ENCODE assay signal across 3 cellular contexts in genomic region chr12:17829813-17830212, GRCh38.
TF ChIP-seq lines count a peak whose summit lies in the region.

No MANE protein-coding gene starts in this region.

TF ChIP-seq in GM23338, 12 proteins besides CTCF, POLR2A, EP300 and RAD21 (continued from another document and continues in another):
- no peak for TF ChIP-seq ETS1 (IDR thresholded peaks at IDR 0.05)
- TF ChIP-seq ZNF462 (CRISPR knock-in tag; IDR thresholded peaks at IDR 0.05) = no peak
- TF ChIP-seq CREB1 (CRISPR knock-in tag; IDR thresholded peaks at IDR 0.05; ENCODE audit: low read depth) = no peak
- TF ChIP-seq NANOG (IDR thresholded peaks at IDR 0.05; ENCODE audit: borderline replicate concordance) = no peak

TF ChIP-seq in WTC11, 78 proteins besides CTCF, POLR2A, EP300 and RAD21 (continued from another document):
- TF ChIP-seq FOXP4 (CRISPR knock-in tag; IDR thresholded peaks at IDR 0.05) (no peak), PRRX2 (CRISPR knock-in tag; IDR thresholded peaks at IDR 0.05) (no peak), ZNF317 (CRISPR knock-in tag; IDR thresholded peaks at IDR 0.05; ENCODE audit: borderline replicate concordance, low read depth) (no peak), TEAD1 (CRISPR knock-in tag; IDR thresholded peaks at IDR 0.05) (no peak), FOXK1 (CRISPR knock-in tag; IDR thresholded peaks at IDR 0.05) (no peak), MXD4 (CRISPR knock-in tag; IDR thresholded peaks at IDR 0.05; ENCODE audit: borderline replicate concordance) (no peak), NFE2L1 (CRISPR knock-in tag; IDR thresholded peaks at IDR 0.05) (no peak), E2F1 (CRISPR knock-in tag; IDR thresholded peaks at IDR 0.05) (no peak), ZSCAN18 (CRISPR knock-in tag; IDR thresholded peaks at IDR 0.05) (no peak), EMX1 (CRISPR knock-in tag; IDR thresholded peaks at IDR 0.05) (no peak), JUN (CRISPR knock-in tag; IDR thresholded peaks at IDR 0.05) (no peak), IRF2 (CRISPR knock-in tag; IDR thresholded peaks at IDR 0.05; ENCODE audit: borderline replicate concordance, low read depth) (no peak), HMGA2 (CRISPR knock-in tag; IDR thresholded peaks at IDR 0.05) (no peak)
- TF ChIP-seq, protein P1, sequence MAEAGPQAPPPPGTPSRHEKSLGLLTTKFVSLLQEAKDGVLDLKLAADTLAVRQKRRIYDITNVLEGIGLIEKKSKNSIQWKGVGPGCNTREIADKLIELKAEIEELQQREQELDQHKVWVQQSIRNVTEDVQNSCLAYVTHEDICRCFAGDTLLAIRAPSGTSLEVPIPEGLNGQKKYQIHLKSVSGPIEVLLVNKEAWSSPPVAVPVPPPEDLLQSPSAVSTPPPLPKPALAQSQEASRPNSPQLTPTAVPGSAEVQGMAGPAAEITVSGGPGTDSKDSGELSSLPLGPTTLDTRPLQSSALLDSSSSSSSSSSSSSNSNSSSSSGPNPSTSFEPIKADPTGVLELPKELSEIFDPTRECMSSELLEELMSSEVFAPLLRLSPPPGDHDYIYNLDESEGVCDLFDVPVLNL (CRISPR knock-in tag; IDR thresholded peaks at IDR 0.05; ENCODE audit: borderline replicate concordance, low read depth) = no peak
- TF ChIP-seq, protein P2, sequence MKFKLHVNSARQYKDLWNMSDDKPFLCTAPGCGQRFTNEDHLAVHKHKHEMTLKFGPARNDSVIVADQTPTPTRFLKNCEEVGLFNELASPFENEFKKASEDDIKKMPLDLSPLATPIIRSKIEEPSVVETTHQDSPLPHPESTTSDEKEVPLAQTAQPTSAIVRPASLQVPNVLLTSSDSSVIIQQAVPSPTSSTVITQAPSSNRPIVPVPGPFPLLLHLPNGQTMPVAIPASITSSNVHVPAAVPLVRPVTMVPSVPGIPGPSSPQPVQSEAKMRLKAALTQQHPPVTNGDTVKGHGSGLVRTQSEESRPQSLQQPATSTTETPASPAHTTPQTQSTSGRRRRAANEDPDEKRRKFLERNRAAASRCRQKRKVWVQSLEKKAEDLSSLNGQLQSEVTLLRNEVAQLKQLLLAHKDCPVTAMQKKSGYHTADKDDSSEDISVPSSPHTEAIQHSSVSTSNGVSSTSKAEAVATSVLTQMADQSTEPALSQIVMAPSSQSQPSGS (CRISPR knock-in tag; IDR thresholded peaks at IDR 0.05; ENCODE audit: borderline replicate concordance, low read depth) = no peak
- TF ChIP-seq, protein P3, sequence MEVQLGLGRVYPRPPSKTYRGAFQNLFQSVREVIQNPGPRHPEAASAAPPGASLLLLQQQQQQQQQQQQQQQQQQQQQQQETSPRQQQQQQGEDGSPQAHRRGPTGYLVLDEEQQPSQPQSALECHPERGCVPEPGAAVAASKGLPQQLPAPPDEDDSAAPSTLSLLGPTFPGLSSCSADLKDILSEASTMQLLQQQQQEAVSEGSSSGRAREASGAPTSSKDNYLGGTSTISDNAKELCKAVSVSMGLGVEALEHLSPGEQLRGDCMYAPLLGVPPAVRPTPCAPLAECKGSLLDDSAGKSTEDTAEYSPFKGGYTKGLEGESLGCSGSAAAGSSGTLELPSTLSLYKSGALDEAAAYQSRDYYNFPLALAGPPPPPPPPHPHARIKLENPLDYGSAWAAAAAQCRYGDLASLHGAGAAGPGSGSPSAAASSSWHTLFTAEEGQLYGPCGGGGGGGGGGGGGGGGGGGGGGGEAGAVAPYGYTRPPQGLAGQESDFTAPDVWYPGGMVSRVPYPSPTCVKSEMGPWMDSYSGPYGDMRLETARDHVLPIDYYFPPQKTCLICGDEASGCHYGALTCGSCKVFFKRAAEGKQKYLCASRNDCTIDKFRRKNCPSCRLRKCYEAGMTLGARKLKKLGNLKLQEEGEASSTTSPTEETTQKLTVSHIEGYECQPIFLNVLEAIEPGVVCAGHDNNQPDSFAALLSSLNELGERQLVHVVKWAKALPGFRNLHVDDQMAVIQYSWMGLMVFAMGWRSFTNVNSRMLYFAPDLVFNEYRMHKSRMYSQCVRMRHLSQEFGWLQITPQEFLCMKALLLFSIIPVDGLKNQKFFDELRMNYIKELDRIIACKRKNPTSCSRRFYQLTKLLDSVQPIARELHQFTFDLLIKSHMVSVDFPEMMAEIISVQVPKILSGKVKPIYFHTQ (CRISPR knock-in tag; IDR thresholded peaks at IDR 0.05) = no peak

TF ChIP-seq in HepG2, 621 proteins besides CTCF, POLR2A, EP300 and RAD21:
- TF ChIP-seq, protein P4, sequence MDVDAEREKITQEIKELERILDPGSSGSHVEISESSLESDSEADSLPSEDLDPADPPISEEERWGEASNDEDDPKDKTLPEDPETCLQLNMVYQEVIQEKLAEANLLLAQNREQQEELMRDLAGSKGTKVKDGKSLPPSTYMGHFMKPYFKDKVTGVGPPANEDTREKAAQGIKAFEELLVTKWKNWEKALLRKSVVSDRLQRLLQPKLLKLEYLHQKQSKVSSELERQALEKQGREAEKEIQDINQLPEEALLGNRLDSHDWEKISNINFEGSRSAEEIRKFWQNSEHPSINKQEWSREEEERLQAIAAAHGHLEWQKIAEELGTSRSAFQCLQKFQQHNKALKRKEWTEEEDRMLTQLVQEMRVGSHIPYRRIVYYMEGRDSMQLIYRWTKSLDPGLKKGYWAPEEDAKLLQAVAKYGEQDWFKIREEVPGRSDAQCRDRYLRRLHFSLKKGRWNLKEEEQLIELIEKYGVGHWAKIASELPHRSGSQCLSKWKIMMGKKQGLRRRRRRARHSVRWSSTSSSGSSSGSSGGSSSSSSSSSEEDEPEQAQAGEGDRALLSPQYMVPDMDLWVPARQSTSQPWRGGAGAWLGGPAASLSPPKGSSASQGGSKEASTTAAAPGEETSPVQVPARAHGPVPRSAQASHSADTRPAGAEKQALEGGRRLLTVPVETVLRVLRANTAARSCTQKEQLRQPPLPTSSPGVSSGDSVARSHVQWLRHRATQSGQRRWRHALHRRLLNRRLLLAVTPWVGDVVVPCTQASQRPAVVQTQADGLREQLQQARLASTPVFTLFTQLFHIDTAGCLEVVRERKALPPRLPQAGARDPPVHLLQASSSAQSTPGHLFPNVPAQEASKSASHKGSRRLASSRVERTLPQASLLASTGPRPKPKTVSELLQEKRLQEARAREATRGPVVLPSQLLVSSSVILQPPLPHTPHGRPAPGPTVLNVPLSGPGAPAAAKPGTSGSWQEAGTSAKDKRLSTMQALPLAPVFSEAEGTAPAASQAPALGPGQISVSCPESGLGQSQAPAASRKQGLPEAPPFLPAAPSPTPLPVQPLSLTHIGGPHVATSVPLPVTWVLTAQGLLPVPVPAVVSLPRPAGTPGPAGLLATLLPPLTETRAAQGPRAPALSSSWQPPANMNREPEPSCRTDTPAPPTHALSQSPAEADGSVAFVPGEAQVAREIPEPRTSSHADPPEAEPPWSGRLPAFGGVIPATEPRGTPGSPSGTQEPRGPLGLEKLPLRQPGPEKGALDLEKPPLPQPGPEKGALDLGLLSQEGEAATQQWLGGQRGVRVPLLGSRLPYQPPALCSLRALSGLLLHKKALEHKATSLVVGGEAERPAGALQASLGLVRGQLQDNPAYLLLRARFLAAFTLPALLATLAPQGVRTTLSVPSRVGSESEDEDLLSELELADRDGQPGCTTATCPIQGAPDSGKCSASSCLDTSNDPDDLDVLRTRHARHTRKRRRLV (CRISPR knock-in tag; IDR thresholded peaks at IDR 0.05) = no peak
- TF ChIP-seq ARID2 (CRISPR knock-in tag; IDR thresholded peaks at IDR 0.05; ENCODE audit: borderline replicate concordance) (no peak), PHF5A (CRISPR knock-in tag; IDR thresholded peaks at IDR 0.05; ENCODE audit: low read depth, unreplicated experiment) (no peak), ZBTB43 (CRISPR knock-in tag; conservative IDR thresholded peaks at IDR 0.05) (no peak), NFKBIZ (CRISPR knock-in tag; IDR thresholded peaks at IDR 0.05) (no peak), GZF1 (CRISPR knock-in tag; IDR thresholded peaks at IDR 0.05) (no peak), ZFP36 (IDR thresholded peaks at IDR 0.05; ENCODE audit: borderline replicate concordance, low read depth, low read length, partially characterized antibody) (no peak), RARA (CRISPR knock-in tag; IDR thresholded peaks at IDR 0.05) (no peak), ZNF138 (CRISPR knock-in tag; IDR thresholded peaks at IDR 0.05; ENCODE audit: low read depth) (no peak)
